In the genomic region with DNA sequence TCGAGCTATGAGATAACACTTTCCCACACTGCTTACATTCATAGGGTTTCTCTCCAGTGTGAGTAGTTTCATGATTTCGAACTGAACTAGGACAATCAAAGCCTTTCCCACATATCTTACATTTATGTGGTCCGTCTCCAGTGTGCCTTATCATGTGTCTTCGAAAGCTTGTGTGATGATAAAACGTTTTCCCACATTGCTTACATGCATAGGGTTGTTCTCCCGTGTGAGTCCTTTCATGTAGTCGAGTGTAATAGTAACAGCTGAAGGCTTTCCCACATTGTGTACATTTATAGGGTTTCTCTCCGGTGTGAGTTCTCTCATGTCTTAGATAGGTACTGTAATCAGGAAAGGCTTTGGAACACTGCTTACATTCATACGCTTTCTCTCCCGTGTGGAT, we compare ENCODE assay signal across 23 cellular contexts.
"Had no signal": no experiment of that assay in that cellular context is flagged by ENCODE, and none has a peak within 500 bp of the region (broad histone marks: within the 10 kb centered on the region; RNA-seq: fewer than 3 reads in every experiment).

No MANE protein-coding gene starts in this region.

- H3K9me3 ChIP-seq: thyroid gland had no signal

- H3K4me1 Mint-ChIP-seq: activated naive CD4-positive, alpha-beta T cell treated with anti-CD3 and anti-CD28 coated beads, Interleukin-2, amount 50 U/mL, for 24 hours; mesothelial cell of epicardium; nephron had no signal

- H3K27ac ChIP-seq: esophagus squamous epithelium, hepatocyte, thyroid gland, WERI-Rb-1 had no signal

- H3K4me2 ChIP-seq: hepatocyte had no signal

- H3K4me3 Mint-ChIP-seq: activated naive CD4-positive, alpha-beta T cell treated with anti-CD3 and anti-CD28 coated beads, Interleukin-2, amount 50 U/mL, for 24 hours; dendritic cell treated with granulocyte-macrophage colony-stimulating factor and Interleukin-4, amounts not matched to agents 40 ng/mL and 50 ng/mL, for 4 days; mesothelial cell of epicardium; nephron had no signal

- H3K4me1 ChIP-seq: esophagus squamous epithelium, thyroid gland had no signal

- H3K4me3 ChIP-seq: hepatocyte, lung, thyroid gland had no signal

- H3K27me3 ChIP-seq: esophagus squamous epithelium, hepatocyte, thyroid gland had no signal

- H3K27ac Mint-ChIP-seq: activated naive CD4-positive, alpha-beta T cell treated with anti-CD3 and anti-CD28 coated beads, Interleukin-2, amount 50 U/mL, for 24 hours; dendritic cell treated with granulocyte-macrophage colony-stimulating factor and Interleukin-4, amounts not matched to agents 40 ng/mL and 50 ng/mL, for 4 days; mesothelial cell of epicardium; nephron had no signal

- H2AFZ ChIP-seq: hepatocyte had no signal

- DNase-seq: activated CD4-positive, alpha-beta T cell treated with anti-CD3 and anti-CD28 coated beads for 1 hour; activated CD8-positive, alpha-beta memory T cell treated with anti-CD3 and anti-CD28 coated beads for 24 hours; activated CD8-positive, alpha-beta memory T cell treated with anti-CD3 and anti-CD28 coated beads, Interleukin-2, amount 50 U/mL, for 48 hours; activated effector memory CD4-positive, alpha-beta T cell treated with anti-CD3 and anti-CD28 coated beads, Interleukin-2, amount 50 U/mL, for 16 hours; activated T-cell treated with anti-CD3 and anti-CD28 coated beads, Interleukin-2, amount 50 U/mL, for 48 hours; amniotic stem cell; effector CD8-positive, alpha-beta T cell; esophagus squamous epithelium; foreskin fibroblast; left colon; nucleus accumbens; stimulated activated CD4-positive, alpha-beta T cell treated with anti-CD3 and anti-CD28 coated beads, Interleukin-12 subunit alpha, Interleukin-12 subunit beta, amount 100 ng/mL, for 4 hours; stimulated activated CD4-positive, alpha-beta T cell treated with anti-CD3 and anti-CD28 coated beads, Interleukin-1b, Interleukin-23, amount 100 ng/mL, for 48 hours; stimulated activated CD8-positive, alpha-beta memory T cell treated with anti-CD3 and anti-CD28 coated beads, Interleukin-4, amount 100 ng/mL, for 48 hours; stimulated activated naive CD4-positive, alpha-beta T cell; thyroid gland; WERI-Rb-1 had no signal

- H3K27me3 Mint-ChIP-seq: activated naive CD4-positive, alpha-beta T cell treated with anti-CD3 and anti-CD28 coated beads, Interleukin-2, amount 50 U/mL, for 24 hours; dendritic cell treated with granulocyte-macrophage colony-stimulating factor and Interleukin-4, amounts not matched to agents 40 ng/mL and 50 ng/mL, for 4 days had no signal
